ENCODE assay signal across 2 cellular contexts in the genomic region with DNA sequence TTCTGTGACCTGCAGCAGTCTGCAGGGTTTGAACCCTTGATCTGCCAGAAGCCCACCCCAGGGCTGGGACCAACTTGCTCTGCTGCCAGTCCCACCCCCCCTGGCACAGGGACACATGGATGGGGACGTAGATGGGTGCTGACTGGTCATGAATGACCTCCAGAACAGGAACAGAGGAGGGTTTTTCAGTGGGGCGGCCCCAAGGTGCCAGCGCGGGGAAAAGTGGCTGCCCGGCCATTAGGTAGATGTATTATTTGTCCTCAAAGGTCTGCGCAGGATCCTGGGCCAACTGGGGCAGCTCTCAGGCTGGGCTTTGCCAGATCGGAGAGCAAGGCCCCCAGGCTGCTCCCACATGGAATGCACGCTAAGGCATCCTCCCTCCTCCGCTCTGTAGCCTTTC.
TF ChIP-seq lines count a peak whose summit lies in the region.

No MANE protein-coding gene starts in this region.

TF ChIP-seq in GM23338, 12 proteins besides CTCF, POLR2A, EP300 and RAD21 (continues in another document):
- TF ChIP-seq ZNF331 (CRISPR knock-in tag; IDR thresholded peaks at IDR 0.05; ENCODE audit: low read depth) (no peak), EZH2 (IDR thresholded peaks at IDR 0.05; ENCODE audit: low read depth, unreplicated experiment) (no peak), NANOG (IDR thresholded peaks at IDR 0.05; ENCODE audit: borderline replicate concordance) (no peak), CREB1 (CRISPR knock-in tag; IDR thresholded peaks at IDR 0.05; ENCODE audit: low read depth) (no peak), POLR2AphosphoS5 (IDR thresholded peaks at IDR 0.05; ENCODE audit: low read depth) (no peak), STAT1 (IDR thresholded peaks at IDR 0.05; ENCODE audit: unreplicated experiment) (no peak), JUNB (IDR thresholded peaks at IDR 0.05; ENCODE audit: unreplicated experiment) (no peak), EZH2phosphoT487 (IDR thresholded peaks at IDR 0.05; ENCODE audit: unreplicated experiment) (no peak)
- TF ChIP-seq, protein P1, sequence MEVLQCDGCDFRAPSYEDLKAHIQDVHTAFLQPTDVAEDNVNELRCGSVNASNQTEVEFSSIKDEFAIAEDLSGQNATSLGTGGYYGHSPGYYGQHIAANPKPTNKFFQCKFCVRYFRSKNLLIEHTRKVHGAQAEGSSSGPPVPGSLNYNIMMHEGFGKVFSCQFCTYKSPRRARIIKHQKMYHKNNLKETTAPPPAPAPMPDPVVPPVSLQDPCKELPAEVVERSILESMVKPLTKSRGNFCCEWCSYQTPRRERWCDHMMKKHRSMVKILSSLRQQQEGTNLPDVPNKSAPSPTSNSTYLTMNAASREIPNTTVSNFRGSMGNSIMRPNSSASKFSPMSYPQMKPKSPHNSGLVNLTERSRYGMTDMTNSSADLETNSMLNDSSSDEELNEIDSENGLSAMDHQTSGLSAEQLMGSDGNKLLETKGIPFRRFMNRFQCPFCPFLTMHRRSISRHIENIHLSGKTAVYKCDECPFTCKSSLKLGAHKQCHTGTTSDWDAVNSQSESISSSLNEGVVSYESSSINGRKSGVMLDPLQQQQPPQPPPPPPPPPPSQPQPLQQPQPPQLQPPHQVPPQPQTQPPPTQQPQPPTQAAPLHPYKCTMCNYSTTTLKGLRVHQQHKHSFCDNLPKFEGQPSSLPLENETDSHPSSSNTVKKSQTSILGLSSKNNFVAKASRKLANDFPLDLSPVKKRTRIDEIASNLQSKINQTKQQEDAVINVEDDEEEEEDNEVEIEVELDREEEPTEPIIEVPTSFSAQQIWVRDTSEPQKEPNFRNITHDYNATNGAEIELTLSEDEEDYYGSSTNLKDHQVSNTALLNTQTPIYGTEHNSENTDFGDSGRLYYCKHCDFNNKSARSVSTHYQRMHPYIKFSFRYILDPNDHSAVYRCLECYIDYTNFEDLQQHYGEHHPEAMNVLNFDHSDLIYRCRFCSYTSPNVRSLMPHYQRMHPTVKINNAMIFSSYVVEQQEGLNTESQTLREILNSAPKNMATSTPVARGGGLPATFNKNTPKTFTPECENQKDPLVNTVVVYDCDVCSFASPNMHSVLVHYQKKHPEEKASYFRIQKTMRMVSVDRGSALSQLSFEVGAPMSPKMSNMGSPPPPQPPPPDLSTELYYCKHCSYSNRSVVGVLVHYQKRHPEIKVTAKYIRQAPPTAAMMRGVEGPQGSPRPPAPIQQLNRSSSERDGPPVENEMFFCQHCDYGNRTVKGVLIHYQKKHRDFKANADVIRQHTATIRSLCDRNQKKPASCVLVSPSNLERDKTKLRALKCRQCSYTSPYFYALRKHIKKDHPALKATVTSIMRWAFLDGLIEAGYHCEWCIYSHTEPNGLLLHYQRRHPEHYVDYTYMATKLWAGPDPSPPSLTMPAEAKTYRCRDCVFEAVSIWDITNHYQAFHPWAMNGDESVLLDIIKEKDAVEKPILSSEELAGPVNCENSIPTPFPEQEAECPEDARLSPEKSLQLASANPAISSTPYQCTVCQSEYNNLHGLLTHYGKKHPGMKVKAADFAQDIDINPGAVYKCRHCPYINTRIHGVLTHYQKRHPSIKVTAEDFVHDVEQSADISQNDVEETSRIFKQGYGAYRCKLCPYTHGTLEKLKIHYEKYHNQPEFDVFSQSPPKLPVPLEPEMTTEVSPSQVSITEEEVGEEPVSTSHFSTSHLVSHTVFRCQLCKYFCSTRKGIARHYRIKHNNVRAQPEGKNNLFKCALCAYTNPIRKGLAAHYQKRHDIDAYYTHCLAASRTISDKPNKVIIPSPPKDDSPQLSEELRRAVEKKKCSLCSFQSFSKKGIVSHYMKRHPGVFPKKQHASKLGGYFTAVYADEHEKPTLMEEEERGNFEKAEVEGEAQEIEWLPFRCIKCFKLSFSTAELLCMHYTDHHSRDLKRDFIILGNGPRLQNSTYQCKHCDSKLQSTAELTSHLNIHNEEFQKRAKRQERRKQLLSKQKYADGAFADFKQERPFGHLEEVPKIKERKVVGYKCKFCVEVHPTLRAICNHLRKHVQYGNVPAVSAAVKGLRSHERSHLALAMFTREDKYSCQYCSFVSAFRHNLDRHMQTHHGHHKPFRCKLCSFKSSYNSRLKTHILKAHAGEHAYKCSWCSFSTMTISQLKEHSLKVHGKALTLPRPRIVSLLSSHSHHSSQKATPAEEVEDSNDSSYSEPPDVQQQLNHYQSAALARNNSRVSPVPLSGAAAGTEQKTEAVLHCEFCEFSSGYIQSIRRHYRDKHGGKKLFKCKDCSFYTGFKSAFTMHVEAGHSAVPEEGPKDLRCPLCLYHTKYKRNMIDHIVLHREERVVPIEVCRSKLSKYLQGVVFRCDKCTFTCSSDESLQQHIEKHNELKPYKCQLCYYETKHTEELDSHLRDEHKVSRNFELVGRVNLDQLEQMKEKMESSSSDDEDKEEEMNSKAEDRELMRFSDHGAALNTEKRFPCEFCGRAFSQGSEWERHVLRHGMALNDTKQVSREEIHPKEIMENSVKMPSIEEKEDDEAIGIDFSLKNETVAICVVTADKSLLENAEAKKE (CRISPR knock-in tag; IDR thresholded peaks at IDR 0.05) = no peak
- TF ChIP-seq, protein P2, sequence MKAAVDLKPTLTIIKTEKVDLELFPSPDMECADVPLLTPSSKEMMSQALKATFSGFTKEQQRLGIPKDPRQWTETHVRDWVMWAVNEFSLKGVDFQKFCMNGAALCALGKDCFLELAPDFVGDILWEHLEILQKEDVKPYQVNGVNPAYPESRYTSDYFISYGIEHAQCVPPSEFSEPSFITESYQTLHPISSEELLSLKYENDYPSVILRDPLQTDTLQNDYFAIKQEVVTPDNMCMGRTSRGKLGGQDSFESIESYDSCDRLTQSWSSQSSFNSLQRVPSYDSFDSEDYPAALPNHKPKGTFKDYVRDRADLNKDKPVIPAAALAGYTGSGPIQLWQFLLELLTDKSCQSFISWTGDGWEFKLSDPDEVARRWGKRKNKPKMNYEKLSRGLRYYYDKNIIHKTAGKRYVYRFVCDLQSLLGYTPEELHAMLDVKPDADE (IDR thresholded peaks at IDR 0.05) = no peak

TF ChIP-seq in H1, 55 proteins besides CTCF, POLR2A, EP300 and RAD21:
- TF ChIP-seq, protein P3, sequence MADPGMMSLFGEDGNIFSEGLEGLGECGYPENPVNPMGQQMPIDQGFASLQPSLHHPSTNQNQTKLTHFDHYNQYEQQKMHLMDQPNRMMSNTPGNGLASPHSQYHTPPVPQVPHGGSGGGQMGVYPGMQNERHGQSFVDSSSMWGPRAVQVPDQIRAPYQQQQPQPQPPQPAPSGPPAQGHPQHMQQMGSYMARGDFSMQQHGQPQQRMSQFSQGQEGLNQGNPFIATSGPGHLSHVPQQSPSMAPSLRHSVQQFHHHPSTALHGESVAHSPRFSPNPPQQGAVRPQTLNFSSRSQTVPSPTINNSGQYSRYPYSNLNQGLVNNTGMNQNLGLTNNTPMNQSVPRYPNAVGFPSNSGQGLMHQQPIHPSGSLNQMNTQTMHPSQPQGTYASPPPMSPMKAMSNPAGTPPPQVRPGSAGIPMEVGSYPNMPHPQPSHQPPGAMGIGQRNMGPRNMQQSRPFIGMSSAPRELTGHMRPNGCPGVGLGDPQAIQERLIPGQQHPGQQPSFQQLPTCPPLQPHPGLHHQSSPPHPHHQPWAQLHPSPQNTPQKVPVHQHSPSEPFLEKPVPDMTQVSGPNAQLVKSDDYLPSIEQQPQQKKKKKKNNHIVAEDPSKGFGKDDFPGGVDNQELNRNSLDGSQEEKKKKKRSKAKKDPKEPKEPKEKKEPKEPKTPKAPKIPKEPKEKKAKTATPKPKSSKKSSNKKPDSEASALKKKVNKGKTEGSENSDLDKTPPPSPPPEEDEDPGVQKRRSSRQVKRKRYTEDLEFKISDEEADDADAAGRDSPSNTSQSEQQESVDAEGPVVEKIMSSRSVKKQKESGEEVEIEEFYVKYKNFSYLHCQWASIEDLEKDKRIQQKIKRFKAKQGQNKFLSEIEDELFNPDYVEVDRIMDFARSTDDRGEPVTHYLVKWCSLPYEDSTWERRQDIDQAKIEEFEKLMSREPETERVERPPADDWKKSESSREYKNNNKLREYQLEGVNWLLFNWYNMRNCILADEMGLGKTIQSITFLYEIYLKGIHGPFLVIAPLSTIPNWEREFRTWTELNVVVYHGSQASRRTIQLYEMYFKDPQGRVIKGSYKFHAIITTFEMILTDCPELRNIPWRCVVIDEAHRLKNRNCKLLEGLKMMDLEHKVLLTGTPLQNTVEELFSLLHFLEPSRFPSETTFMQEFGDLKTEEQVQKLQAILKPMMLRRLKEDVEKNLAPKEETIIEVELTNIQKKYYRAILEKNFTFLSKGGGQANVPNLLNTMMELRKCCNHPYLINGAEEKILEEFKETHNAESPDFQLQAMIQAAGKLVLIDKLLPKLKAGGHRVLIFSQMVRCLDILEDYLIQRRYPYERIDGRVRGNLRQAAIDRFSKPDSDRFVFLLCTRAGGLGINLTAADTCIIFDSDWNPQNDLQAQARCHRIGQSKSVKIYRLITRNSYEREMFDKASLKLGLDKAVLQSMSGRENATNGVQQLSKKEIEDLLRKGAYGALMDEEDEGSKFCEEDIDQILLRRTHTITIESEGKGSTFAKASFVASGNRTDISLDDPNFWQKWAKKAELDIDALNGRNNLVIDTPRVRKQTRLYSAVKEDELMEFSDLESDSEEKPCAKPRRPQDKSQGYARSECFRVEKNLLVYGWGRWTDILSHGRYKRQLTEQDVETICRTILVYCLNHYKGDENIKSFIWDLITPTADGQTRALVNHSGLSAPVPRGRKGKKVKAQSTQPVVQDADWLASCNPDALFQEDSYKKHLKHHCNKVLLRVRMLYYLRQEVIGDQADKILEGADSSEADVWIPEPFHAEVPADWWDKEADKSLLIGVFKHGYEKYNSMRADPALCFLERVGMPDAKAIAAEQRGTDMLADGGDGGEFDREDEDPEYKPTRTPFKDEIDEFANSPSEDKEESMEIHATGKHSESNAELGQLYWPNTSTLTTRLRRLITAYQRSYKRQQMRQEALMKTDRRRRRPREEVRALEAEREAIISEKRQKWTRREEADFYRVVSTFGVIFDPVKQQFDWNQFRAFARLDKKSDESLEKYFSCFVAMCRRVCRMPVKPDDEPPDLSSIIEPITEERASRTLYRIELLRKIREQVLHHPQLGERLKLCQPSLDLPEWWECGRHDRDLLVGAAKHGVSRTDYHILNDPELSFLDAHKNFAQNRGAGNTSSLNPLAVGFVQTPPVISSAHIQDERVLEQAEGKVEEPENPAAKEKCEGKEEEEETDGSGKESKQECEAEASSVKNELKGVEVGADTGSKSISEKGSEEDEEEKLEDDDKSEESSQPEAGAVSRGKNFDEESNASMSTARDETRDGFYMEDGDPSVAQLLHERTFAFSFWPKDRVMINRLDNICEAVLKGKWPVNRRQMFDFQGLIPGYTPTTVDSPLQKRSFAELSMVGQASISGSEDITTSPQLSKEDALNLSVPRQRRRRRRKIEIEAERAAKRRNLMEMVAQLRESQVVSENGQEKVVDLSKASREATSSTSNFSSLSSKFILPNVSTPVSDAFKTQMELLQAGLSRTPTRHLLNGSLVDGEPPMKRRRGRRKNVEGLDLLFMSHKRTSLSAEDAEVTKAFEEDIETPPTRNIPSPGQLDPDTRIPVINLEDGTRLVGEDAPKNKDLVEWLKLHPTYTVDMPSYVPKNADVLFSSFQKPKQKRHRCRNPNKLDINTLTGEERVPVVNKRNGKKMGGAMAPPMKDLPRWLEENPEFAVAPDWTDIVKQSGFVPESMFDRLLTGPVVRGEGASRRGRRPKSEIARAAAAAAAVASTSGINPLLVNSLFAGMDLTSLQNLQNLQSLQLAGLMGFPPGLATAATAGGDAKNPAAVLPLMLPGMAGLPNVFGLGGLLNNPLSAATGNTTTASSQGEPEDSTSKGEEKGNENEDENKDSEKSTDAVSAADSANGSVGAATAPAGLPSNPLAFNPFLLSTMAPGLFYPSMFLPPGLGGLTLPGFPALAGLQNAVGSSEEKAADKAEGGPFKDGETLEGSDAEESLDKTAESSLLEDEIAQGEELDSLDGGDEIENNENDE (IDR thresholded peaks at IDR 0.05; ENCODE audit: insufficient replicate concordance, low read length) = no peak
